19 cellular contexts compared by ENCODE assay signal in genomic region chr11:121936781-121937447, GRCh38.
DNase-seq lines count a peak whose midpoint lies in the region; ATAC-seq, FAIRE-seq and TF ChIP-seq lines count a peak whose summit lies in the region.
"Had no signal": no experiment of that assay in that cellular context is flagged by ENCODE, and none has a peak within 500 bp of the region (broad histone marks: within the 10 kb centered on the region; RNA-seq: fewer than 3 reads in every experiment).

No MANE protein-coding gene starts in this region.

- peaks cover 6% of the 10 kb centered on the region for H3K9me3 Mint-ChIP-seq in astrocyte (ENCODE audit: unreplicated experiment)

- H3K36me3 Mint-ChIP-seq in astrocyte (ENCODE audit: low read depth, unreplicated experiment): peaks cover 1% of the 10 kb centered on the region
- H3K36me3 Mint-ChIP-seq: WTC11 had no signal

- H2AFZ ChIP-seq in astrocyte (ENCODE audit: low read depth, low read length): peak overlapping the region; percentile 11

- H3K4me3 ChIP-seq in AG09309 (ENCODE audit: control insufficient read depth, low read depth, low read length): no peak overlapping the region
- no peak overlapping the region for H3K4me3 ChIP-seq in astrocyte (ENCODE audit: insufficient read depth, low read depth, low read length)
- no peak overlapping the region for H3K4me3 ChIP-seq in BE2C (ENCODE audit: low read depth, low read length)
- H3K4me3 ChIP-seq: BLaER1, lung, psoas muscle had no signal

- H3K4me3 Mint-ChIP-seq in astrocyte (ENCODE audit: unreplicated experiment): no peak overlapping the region
- H3K4me3 Mint-ChIP-seq: nephron, WTC11 had no signal

- no peaks in the 10 kb centered on the region for H3K79me2 ChIP-seq in astrocyte (ENCODE audit: insufficient read depth, low read length)

- H3K27ac Mint-ChIP-seq in astrocyte (ENCODE audit: unreplicated experiment): no peak overlapping the region
- H3K27ac Mint-ChIP-seq: nephron, WTC11 had no signal

- H3K27ac ChIP-seq in astrocyte (ENCODE audit: low read depth, low read length): peak overlapping the region; percentile 81
- peak overlapping the region; percentile 26 for H3K27ac ChIP-seq in foreskin keratinocyte
- H3K27ac ChIP-seq: BLaER1, psoas muscle had no signal

- DNase-seq in AG09309 (ENCODE audit: low read depth): peak; percentile 54
- DNase-seq in HS-5 (ENCODE audit: low read depth): peak; percentile 76
- peak; percentile 79 for DNase-seq in astrocyte (ENCODE audit: low read depth)
- DNase-seq in foreskin keratinocyte: peak; percentile 79 to 82
- no peak for DNase-seq in GM10266 (ENCODE audit: extremely low spot score)
- DNase-seq in DMS 273 treated with DMSO at 0.1 percent for 48 hours (lab: John Stamatoyannopoulos, UW): no peak
- DNase-seq in BE2C: no peak
- DNase-seq: aorta, DMS79 treated with DMSO at 0.1 percent for 48 hours, foreskin melanocyte, NCI-H2029, NCI-H524, psoas muscle, RPMI8226 had no signal

- H3K27me3 ChIP-seq in astrocyte (ENCODE audit: insufficient read depth, low read length) (no peaks in the 10 kb centered on the region), foreskin keratinocyte (no peaks in the 10 kb centered on the region), BE2C (no peaks in the 10 kb centered on the region)
- H3K27me3 ChIP-seq: BLaER1 had no signal

- peaks cover 7% of the 10 kb centered on the region for H3K4me1 Mint-ChIP-seq in astrocyte (ENCODE audit: low read depth, unreplicated experiment)

- H3K4me1 ChIP-seq in astrocyte (ENCODE audit: insufficient read depth, low read length) (peaks cover 10% of the 10 kb centered on the region), foreskin keratinocyte (peaks cover 29% of the 10 kb centered on the region), BE2C (peaks cover 5% of the 10 kb centered on the region)
- H3K4me1 ChIP-seq: BLaER1, psoas muscle had no signal

- ATAC-seq in foreskin keratinocyte: peak; percentile 81
- ATAC-seq in GM18498 (IDR thresholded peaks at IDR 0.05; ENCODE audit: unreplicated experiment): no peak
- ATAC-seq: WTC11 had no signal

- no peaks in the 10 kb centered on the region for H3K36me3 ChIP-seq in astrocyte (ENCODE audit: insufficient read depth, low read length)
- no peaks in the 10 kb centered on the region for H3K36me3 ChIP-seq in BE2C
- H3K36me3 ChIP-seq: BLaER1 had no signal

- H3K9ac ChIP-seq in astrocyte (ENCODE audit: low read length): peak overlapping the region; percentile 28
- H3K9ac ChIP-seq: BLaER1 had no signal

- peak overlapping the region; percentile 58 for H3K4me2 ChIP-seq in astrocyte (ENCODE audit: low read length)
- H3K4me2 ChIP-seq: BLaER1 had no signal

- peaks cover 3% of the 10 kb centered on the region for H3K9me3 ChIP-seq in astrocyte (ENCODE audit: insufficient read depth, low read depth, low read length)
- H3K9me3 ChIP-seq in BE2C: no peaks in the 10 kb centered on the region
- H3K9me3 ChIP-seq: BLaER1, psoas muscle had no signal

- H3K27me3 Mint-ChIP-seq in astrocyte (ENCODE audit: low read depth, unreplicated experiment): no peaks in the 10 kb centered on the region

- no peaks in the 10 kb centered on the region for H4K20me1 ChIP-seq in astrocyte (ENCODE audit: insufficient read depth, low read length)
- H4K20me1 ChIP-seq: BLaER1 had no signal

- peak; percentile 39 for FAIRE-seq in astrocyte (lab: Jason Lieb, UNC)

- TF ChIP-seq CTCF in AG09309 (IDR thresholded peaks at IDR 0.05; ENCODE audit: control insufficient read depth, insufficient read depth, low read depth, low read length, missing control alignments) (no peak), astrocyte (IDR thresholded peaks at IDR 0.05; ENCODE audit: insufficient read depth, low read depth, low read length) (no peak), foreskin keratinocyte (conservative IDR thresholded peaks at IDR 0.05) (no peak), GM10266 (IDR thresholded peaks at IDR 0.05; ENCODE audit: control insufficient read depth, insufficient read depth, low read depth, missing control alignments) (no peak), BE2C (IDR thresholded peaks at IDR 0.05; ENCODE audit: low read depth, low read length) (no peak)

Comparison
In these comparisons a context has a peak if more than half of its experiments do, and no peak if none do; other contexts are left out.
1. DNase-seq: peak in AG09309 (single experiment), HS-5 (single experiment), astrocyte (single experiment) and foreskin keratinocyte (2 of 2); none in GM10266 (single experiment), DMS 273 treated with DMSO at 0.1 percent for 48 hours (single experiment) and BE2C (single experiment).